ENCODE assay signal across 1 cellular context in the genomic region with DNA sequence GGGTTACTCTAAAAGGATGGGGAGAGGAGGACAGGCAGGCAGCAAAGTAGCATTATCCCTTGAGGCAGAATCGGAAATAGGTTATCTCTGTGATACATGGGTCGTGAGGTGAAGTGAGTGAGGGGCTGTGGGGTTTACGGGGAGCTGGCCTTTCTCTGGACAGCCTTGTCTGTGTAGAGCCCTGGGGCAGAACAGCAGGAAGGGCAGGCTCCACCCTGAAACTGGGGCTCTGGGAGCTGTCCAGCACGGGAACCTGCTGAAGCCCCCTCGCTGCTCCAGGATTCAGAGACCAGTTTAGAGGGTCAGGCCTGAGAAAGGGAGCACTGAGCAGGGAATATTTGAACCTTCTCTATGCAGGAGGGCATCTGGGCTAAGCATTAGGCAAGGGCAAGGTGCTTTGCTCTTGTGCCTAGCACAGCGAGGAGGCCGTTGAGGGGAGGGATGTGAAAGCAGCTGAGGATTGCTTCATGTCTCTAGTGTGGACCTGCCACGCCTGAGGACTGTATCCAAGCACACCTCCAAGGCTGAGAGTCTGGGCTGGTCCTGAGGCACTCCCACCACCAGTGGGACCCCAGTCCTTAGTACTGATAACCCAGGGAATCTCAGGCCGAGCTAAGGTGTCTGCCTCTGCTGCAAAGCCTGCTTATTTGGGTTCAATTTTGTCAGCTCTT.
TF ChIP-seq lines count a peak whose summit lies in the region.

No MANE protein-coding gene starts in this region.

TF ChIP-seq in K562, 482 proteins besides CTCF, POLR2A, EP300 and RAD21 (continued from another document):
- TF ChIP-seq REST (CRISPR knock-in tag; IDR thresholded peaks at IDR 0.05; ENCODE audit: low read depth) (peak; percentile 99), RBM25 (IDR thresholded peaks at IDR 0.05; ENCODE audit: low read depth, low read length, severe bottlenecking) (no peak), USF1 (CRISPR knock-in tag; IDR thresholded peaks at IDR 0.05) (0 out of 2 replicates have a peak, but pooled peaks have one; percentile 28), NCOA6 (IDR thresholded peaks at IDR 0.05) (peak; percentile 63), SIN3A (IDR thresholded peaks at IDR 0.05; ENCODE audit: borderline replicate concordance in 2 of 2, control insufficient read depth in 1 of 2, low read depth in 2 of 2, low read length in 2 of 2) (peak in 1 of 2 experiments; percentile 43; a peak in 1 of 4 replicates), ZNF133 (CRISPR knock-in tag; IDR thresholded peaks at IDR 0.05) (no peak), MLX (CRISPR knock-in tag; conservative IDR thresholded peaks at IDR 0.05) (0 out of 4 replicates have a peak, but pooled peaks of 1 of the 2 experiments have one; percentile 61), PPARD (CRISPR knock-in tag; IDR thresholded peaks at IDR 0.05) (no peak), FOXA3 (CRISPR knock-in tag; conservative IDR thresholded peaks at IDR 0.05 in 1 of 2, IDR thresholded peaks at IDR 0.05 in 1 of 2) (peak in 1 of 2 experiments; percentile 75; a peak in 1 of 4 replicates), SMARCE1 (IDR thresholded peaks at IDR 0.05) (0 out of 2 replicates have a peak, but pooled peaks have one; percentile 26), RCOR1 (IDR thresholded peaks at IDR 0.05; ENCODE audit: borderline replicate concordance in 1 of 2, low read depth in 2 of 2, low read length in 2 of 2) (peak in 1 of 2 experiments; percentile 79; a peak in 2 of 4 replicates), FOXM1 (IDR thresholded peaks at IDR 0.05; ENCODE audit: low read depth) (no peak), FOXM1 (CRISPR knock-in tag; IDR thresholded peaks at IDR 0.05; ENCODE audit: low read depth) (peak; percentile 59; the same call in 1 of the 2 replicates), CBFA2T3 (IDR thresholded peaks at IDR 0.05) (no peak), CEBPG (CRISPR knock-in tag; IDR thresholded peaks at IDR 0.05) (peak; percentile 69; the same call in 1 of the 2 replicates), CEBPG (tag; conservative IDR thresholded peaks at IDR 0.05 in 1 of 2, IDR thresholded peaks at IDR 0.05 in 1 of 2) (0 out of 4 replicates have a peak, but pooled peaks of 1 of the 2 experiments have one; percentile 8), CEBPB (tag; IDR thresholded peaks at IDR 0.05) (peak; percentile 70), MAZ (CRISPR knock-in tag; conservative IDR thresholded peaks at IDR 0.05 in 1 of 2, IDR thresholded peaks at IDR 0.05 in 1 of 2) (peak in 1 of 2 experiments; percentile 71; a peak in 2 of 4 replicates), BHLHE40 (IDR thresholded peaks at IDR 0.05; ENCODE audit: low read length) (no peak), HOXB6 (CRISPR knock-in tag; IDR thresholded peaks at IDR 0.05; ENCODE audit: borderline replicate concordance) (no peak), ZBTB1 (CRISPR knock-in tag; IDR thresholded peaks at IDR 0.05; ENCODE audit: borderline replicate concordance, low read depth) (peak; percentile 65; the same call in 1 of the 2 replicates), NCOA1 (IDR thresholded peaks at IDR 0.05; ENCODE audit: low read depth) (peak; percentile 75), HIVEP1 (CRISPR knock-in tag; IDR thresholded peaks at IDR 0.05) (no peak), FOXK2 (conservative IDR thresholded peaks at IDR 0.05 in 1 of 2, IDR thresholded peaks at IDR 0.05 in 1 of 2; ENCODE audit: low read depth in 2 of 2) (no peak), IRF2 (CRISPR knock-in tag; IDR thresholded peaks at IDR 0.05) (0 out of 2 replicates have a peak, but pooled peaks have one; percentile 65), ZNF232 (CRISPR knock-in tag; IDR thresholded peaks at IDR 0.05) (peak; percentile 88), ZBTB17 (CRISPR knock-in tag; IDR thresholded peaks at IDR 0.05) (0 out of 2 replicates have a peak, but pooled peaks have one; percentile 36), SMAD4 (CRISPR knock-in tag; conservative IDR thresholded peaks at IDR 0.05) (peak; percentile 37; the same call in 1 of the 2 replicates), ZBTB40 (IDR thresholded peaks at IDR 0.05) (0 out of 2 replicates have a peak, but pooled peaks have one; percentile 49), ZBTB40 (CRISPR knock-in tag; IDR thresholded peaks at IDR 0.05) (no peak), HDAC2 (IDR thresholded peaks at IDR 0.05) (peak; percentile 78; the same call in 1 of the 2 replicates), NR3C1 (CRISPR knock-in tag; IDR thresholded peaks at IDR 0.05) (peak; percentile 94)
- TF ChIP-seq, protein P1, sequence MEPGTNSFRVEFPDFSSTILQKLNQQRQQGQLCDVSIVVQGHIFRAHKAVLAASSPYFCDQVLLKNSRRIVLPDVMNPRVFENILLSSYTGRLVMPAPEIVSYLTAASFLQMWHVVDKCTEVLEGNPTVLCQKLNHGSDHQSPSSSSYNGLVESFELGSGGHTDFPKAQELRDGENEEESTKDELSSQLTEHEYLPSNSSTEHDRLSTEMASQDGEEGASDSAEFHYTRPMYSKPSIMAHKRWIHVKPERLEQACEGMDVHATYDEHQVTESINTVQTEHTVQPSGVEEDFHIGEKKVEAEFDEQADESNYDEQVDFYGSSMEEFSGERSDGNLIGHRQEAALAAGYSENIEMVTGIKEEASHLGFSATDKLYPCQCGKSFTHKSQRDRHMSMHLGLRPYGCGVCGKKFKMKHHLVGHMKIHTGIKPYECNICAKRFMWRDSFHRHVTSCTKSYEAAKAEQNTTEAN (CRISPR knock-in tag; IDR thresholded peaks at IDR 0.05) = 0 out of 2 replicates have a peak, but pooled peaks have one; percentile 1
- TF ChIP-seq, protein P2, sequence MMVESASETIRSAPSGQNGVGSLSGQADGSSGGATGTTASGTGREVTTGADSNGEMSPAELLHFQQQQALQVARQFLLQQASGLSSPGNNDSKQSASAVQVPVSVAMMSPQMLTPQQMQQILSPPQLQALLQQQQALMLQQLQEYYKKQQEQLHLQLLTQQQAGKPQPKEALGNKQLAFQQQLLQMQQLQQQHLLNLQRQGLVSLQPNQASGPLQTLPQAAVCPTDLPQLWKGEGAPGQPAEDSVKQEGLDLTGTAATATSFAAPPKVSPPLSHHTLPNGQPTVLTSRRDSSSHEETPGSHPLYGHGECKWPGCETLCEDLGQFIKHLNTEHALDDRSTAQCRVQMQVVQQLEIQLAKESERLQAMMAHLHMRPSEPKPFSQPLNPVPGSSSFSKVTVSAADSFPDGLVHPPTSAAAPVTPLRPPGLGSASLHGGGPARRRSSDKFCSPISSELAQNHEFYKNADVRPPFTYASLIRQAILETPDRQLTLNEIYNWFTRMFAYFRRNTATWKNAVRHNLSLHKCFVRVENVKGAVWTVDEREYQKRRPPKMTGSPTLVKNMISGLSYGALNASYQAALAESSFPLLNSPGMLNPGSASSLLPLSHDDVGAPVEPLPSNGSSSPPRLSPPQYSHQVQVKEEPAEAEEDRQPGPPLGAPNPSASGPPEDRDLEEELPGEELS (CRISPR knock-in tag; IDR thresholded peaks at IDR 0.05; ENCODE audit: borderline replicate concordance) = peak; percentile 71; the same call in 1 of the 2 replicates
- TF ChIP-seq, protein P3, sequence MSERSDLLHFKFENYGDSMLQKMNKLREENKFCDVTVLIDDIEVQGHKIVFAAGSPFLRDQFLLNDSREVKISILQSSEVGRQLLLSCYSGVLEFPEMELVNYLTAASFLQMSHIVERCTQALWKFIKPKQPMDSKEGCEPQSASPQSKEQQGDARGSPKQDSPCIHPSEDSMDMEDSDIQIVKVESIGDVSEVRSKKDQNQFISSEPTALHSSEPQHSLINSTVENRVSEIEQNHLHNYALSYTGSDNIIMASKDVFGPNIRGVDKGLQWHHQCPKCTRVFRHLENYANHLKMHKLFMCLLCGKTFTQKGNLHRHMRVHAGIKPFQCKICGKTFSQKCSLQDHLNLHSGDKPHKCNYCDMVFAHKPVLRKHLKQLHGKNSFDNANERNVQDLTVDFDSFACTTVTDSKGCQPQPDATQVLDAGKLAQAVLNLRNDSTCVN (CRISPR knock-in tag; IDR thresholded peaks at IDR 0.05) = peak; percentile 12; the same call in 1 of the 2 replicates
